In genomic region chr1:42484382-42484781, GRCh38 we compare ENCODE assay signal across 13 cellular contexts. TPM values are rescaled to one million over a fixed set of nuclear protein-coding genes. Genes with fewer than 3 reads are reported as not detected.
A peak's percentile ranks its signal among the peaks of the same experiment; 100 is the strongest.
DNase-seq lines count a peak whose midpoint lies in the region; ATAC-seq, FAIRE-seq and TF ChIP-seq lines count a peak whose summit lies in the region.
"Had no signal": no experiment of that assay in that cellular context is flagged by ENCODE, and none has a peak within 500 bp of the region (broad histone marks: within the 10 kb centered on the region; RNA-seq: fewer than 3 reads in every experiment).

No MANE protein-coding gene starts in this region.

- H3K4me1 ChIP-seq in astrocyte (ENCODE audit: insufficient read depth, low read length) (no peaks in the 10 kb centered on the region), mucosa of descending colon (ENCODE audit: low read depth) (no peaks in the 10 kb centered on the region)

- H3K9me3 ChIP-seq in astrocyte (ENCODE audit: insufficient read depth, low read depth, low read length) (no peaks in the 10 kb centered on the region), mucosa of descending colon (no peaks in the 10 kb centered on the region)

- FAIRE-seq in astrocyte (lab: Jason Lieb, UNC), result peak; percentile 62

- H3K27me3 ChIP-seq in astrocyte (ENCODE audit: insufficient read depth, low read length), result no peaks in the 10 kb centered on the region

- H3K27me3 Mint-ChIP-seq in astrocyte (ENCODE audit: low read depth, unreplicated experiment), result no peaks in the 10 kb centered on the region
- H3K27me3 Mint-ChIP-seq in type B pancreatic cell, result no peaks in the 10 kb centered on the region

- H3K9ac ChIP-seq in astrocyte (ENCODE audit: low read length), result no peak overlapping the region

- H3K4me3 ChIP-seq in astrocyte (ENCODE audit: insufficient read depth, low read depth, low read length) (no peak overlapping the region), mucosa of descending colon (no peak overlapping the region)

- DNase-seq in Ammon's horn (ENCODE audit: low spot score), result peak; percentile 65
- DNase-seq in HS-5 (ENCODE audit: low read depth), result peak; percentile 82
- peak; percentile 95 for DNase-seq in astrocyte (ENCODE audit: low read depth)
- peak; percentile 95 for DNase-seq in kidney tubule cell (ENCODE audit: low spot score)
- no peak for DNase-seq in type B pancreatic cell (ENCODE audit: extremely low spot score, unreplicated experiment)
- DNase-seq in mucosa of descending colon, result no peak
- no peak for DNase-seq in T1000 (lab: John Stamatoyannopoulos, UW)
- no peak for DNase-seq in sciatic nerve (ENCODE audit: low spot score)
- DNase-seq: activated naive CD4-positive, alpha-beta T cell treated with Interleukin-2 at 50 U/mL for 16 hours; effector CD4-positive, alpha-beta T cell; NCI-H187 treated with DMSO at 0.1 percent for 48 hours had no signal

- H3K27ac ChIP-seq in astrocyte (ENCODE audit: low read depth, low read length), result no peak overlapping the region
- H3K27ac ChIP-seq: HL-60 had no signal

- no peak for TF ChIP-seq CTCF in astrocyte (IDR thresholded peaks at IDR 0.05; ENCODE audit: insufficient read depth, low read depth, low read length)
- no peak for TF ChIP-seq CTCF in type B pancreatic cell (conservative IDR thresholded peaks at IDR 0.05)
- TF ChIP-seq CTCF in mucosa of descending colon (IDR thresholded peaks at IDR 0.05), result no peak

- H3K27ac Mint-ChIP-seq in astrocyte (ENCODE audit: unreplicated experiment) (peak overlapping the region; percentile 38), type B pancreatic cell (no peak overlapping the region)

- peaks cover 4% of the 10 kb centered on the region for H3K4me1 Mint-ChIP-seq in astrocyte (ENCODE audit: low read depth, unreplicated experiment)
- H3K4me1 Mint-ChIP-seq in type B pancreatic cell (ENCODE audit: unreplicated experiment), result no peaks in the 10 kb centered on the region

- H3K36me3 Mint-ChIP-seq in astrocyte (ENCODE audit: low read depth, unreplicated experiment), result no peaks in the 10 kb centered on the region
- peaks cover 10% of the 10 kb centered on the region for H3K36me3 Mint-ChIP-seq in type B pancreatic cell

- H3K79me2 ChIP-seq in astrocyte (ENCODE audit: insufficient read depth, low read length), result no peaks in the 10 kb centered on the region

- H3K36me3 ChIP-seq in astrocyte (ENCODE audit: insufficient read depth, low read length) (no peaks in the 10 kb centered on the region), mucosa of descending colon (ENCODE audit: low read depth) (no peaks in the 10 kb centered on the region)

- H3K4me2 ChIP-seq in astrocyte (ENCODE audit: low read length), result no peak overlapping the region

- no peak for ATAC-seq in mucosa of descending colon
- no peak for ATAC-seq in sciatic nerve
- ATAC-seq: activated CD4-positive, CD25-positive, alpha-beta regulatory T cell treated with anti-CD3 and anti-CD28 coated beads, Interleukin-2, amount 50 U/mL, for 24 hours had no signal

- H3K9me3 Mint-ChIP-seq in astrocyte (ENCODE audit: unreplicated experiment) (no peaks in the 10 kb centered on the region), type B pancreatic cell (no peaks in the 10 kb centered on the region)

- H3K4me3 Mint-ChIP-seq in astrocyte (ENCODE audit: unreplicated experiment) (no peak overlapping the region), type B pancreatic cell (no peak overlapping the region)

- no peaks in the 10 kb centered on the region for H4K20me1 ChIP-seq in astrocyte (ENCODE audit: insufficient read depth, low read length)

- intact Hi-C loops in mucosa of descending colon (cut with DNase I, micrococcal nuclease), result no loop called here
- intact Hi-C loops in sciatic nerve (cut with DNase I), result no loop called here

- H2AFZ ChIP-seq in astrocyte (ENCODE audit: low read depth, low read length), result no peak overlapping the region

RNA-seq across cellular contexts. Expression of gene CCDC30, which starts 21.3 kb away (rescaled TPM):
- 2.2 and 2.5 TPM in 2 replicates for total RNA-seq in astrocyte
- total RNA-seq in type B pancreatic cell (ENCODE audit: low replicate concordance), result 6.9 and 9.3 TPM in 2 replicates
- 1 to 10 TPM; 2.2 to 3.8 (median 3.7) TPM for total RNA-seq in mucosa of descending colon
- total RNA-seq in sciatic nerve, result 10.9 TPM

RNA-seq across cellular contexts. Expression of gene PPCS, which starts 28.0 kb away (rescaled TPM):
- 23.4 and 26.8 TPM in 2 replicates for total RNA-seq in astrocyte
- 45.5 and 64.7 TPM in 2 replicates for total RNA-seq in type B pancreatic cell (ENCODE audit: low replicate concordance)
- total RNA-seq in mucosa of descending colon, result 10 to 100 TPM; 62.2 to 90.5 (median 75.8) TPM
- total RNA-seq in sciatic nerve, result 41.3 TPM

RNA-seq across cellular contexts. Expression of gene ZMYND12, which starts 28.6 kb away (rescaled TPM):
- total RNA-seq in astrocyte (0.23 TPM in 1 of 2 replicates, not detected in the other), type B pancreatic cell (ENCODE audit: low replicate concordance) (1.5 and 1.8 TPM in 2 replicates), mucosa of descending colon (1 to 10 TPM; 1.2 to 3.0 (median 2.2) TPM), sciatic nerve (1.6 TPM)

Comparison
In these comparisons a context has a peak if more than half of its experiments do, and no peak if none do; other contexts are left out.
1. DNase-seq: peak in Ammon's horn (single experiment), HS-5 (single experiment), astrocyte (single experiment) and kidney tubule cell (single experiment); none in type B pancreatic cell (single experiment), mucosa of descending colon (0 of 3), T1000 (single experiment) and sciatic nerve (single experiment).